24 cellular contexts compared by ENCODE assay signal in the genomic region with DNA sequence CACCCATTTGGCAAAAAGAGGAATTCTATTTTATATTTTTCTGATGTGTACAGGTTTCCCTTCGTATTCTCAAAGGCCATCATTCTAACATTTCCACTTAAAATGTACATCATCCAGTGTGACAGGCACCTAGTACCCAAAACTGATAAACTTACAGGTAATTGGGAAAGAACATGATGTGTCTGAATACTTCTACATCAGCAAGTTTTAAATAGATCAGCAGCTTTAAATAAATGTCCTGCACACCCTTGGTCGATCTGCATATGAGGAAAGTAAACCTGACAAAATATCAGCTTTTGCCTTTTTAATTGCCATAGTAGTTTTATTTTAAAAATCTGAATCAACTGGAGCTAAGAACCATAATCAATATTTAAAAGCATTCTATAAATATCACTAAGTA. TPM values are rescaled to one million over a fixed set of nuclear protein-coding genes. Genes with fewer than 3 reads are reported as not detected.
"Had no signal": no experiment of that assay in that cellular context is flagged by ENCODE, and none has a peak within 500 bp of the region (broad histone marks: within the 10 kb centered on the region; RNA-seq: fewer than 3 reads in every experiment).

No MANE protein-coding gene starts in this region.

- H3K27me3 ChIP-seq: brain microvascular endothelial cell, cardiac muscle cell, Peyer's patch had no signal

- H3K27ac ChIP-seq: brain microvascular endothelial cell, cardiac muscle cell, Peyer's patch, RWPE1 had no signal

- H3K4me1 ChIP-seq: Peyer's patch had no signal

- FAIRE-seq: astrocyte had no signal

- H3K9me3 ChIP-seq: Peyer's patch had no signal

- H3K36me3 ChIP-seq: brain microvascular endothelial cell, cardiac muscle cell, Peyer's patch had no signal

- ATAC-seq: activated CD8-positive, alpha-beta memory T cell treated with anti-CD3 and anti-CD28 coated beads, Interleukin-2, amount 10 ng/mL, durations not matched to agents 7 days and 5 days; activated naive CD4-positive, alpha-beta T cell treated with anti-CD3 and anti-CD28 coated beads, Interleukin-2, amount 50 U/mL, for 72 hours had no signal

- DNase-seq: activated B cell treated with CpG ODN at 0.5 μM for 24 hours; activated CD4-positive, alpha-beta T cell treated with anti-CD3 and anti-CD28 coated beads for 1 hour; activated CD4-positive, alpha-beta T cell treated with anti-CD3 and anti-CD28 coated beads, Interleukin-2, amount 10 ng/mL, durations not matched to agents 24 days and 14 days; activated CD4-positive, alpha-beta T cell treated with anti-CD3 and anti-CD28 coated beads, Interleukin-2, amount 50 U/mL, for 48 hours; activated CD8-positive, alpha-beta memory T cell treated with anti-CD3 and anti-CD28 coated beads, Interleukin-2, amount 10 ng/mL, durations not matched to agents 7 days and 5 days; activated effector memory CD4-positive, alpha-beta T cell treated with Interleukin-2 at 50 U/mL for 16 hours; activated naive CD4-positive, alpha-beta T cell; activated T-cell treated with anti-CD3 and anti-CD28 coated beads, Interleukin-2, amount 50 U/mL, for 24 hours; amygdala; brain microvascular endothelial cell; Kasumi-1; NCI-H1105 treated with DMSO at 0.1 percent for 48 hours; NCI-H146; NCI-H187 treated with DMSO at 0.1 percent for 48 hours; NCI-H2081 treated with DMSO at 0.1 percent for 48 hours; NCI-H446; Peyer's patch; SHP77 treated with DMSO at 0.1 percent for 48 hours had no signal

- H3K4me3 ChIP-seq: cardiac muscle cell, Peyer's patch had no signal

RNA-seq across cellular contexts. Expression of gene PRICKLE4, which starts 33.4 kb away (rescaled TPM):
- total RNA-seq: activated CD4-positive, alpha-beta T cell treated with anti-CD3 and anti-CD28 coated beads, Interleukin-2, amount 10 ng/mL, durations not matched to agents 24 days and 14 days; activated CD8-positive, alpha-beta memory T cell treated with anti-CD3 and anti-CD28 coated beads, Interleukin-2, amount 10 ng/mL, durations not matched to agents 7 days and 5 days; activated T-helper 1 cell treated with anti-CD3 and anti-CD28 coated beads, Interleukin-12 subunit alpha, Interleukin-12 subunit beta, Interleukin-2, Interleukin-4 antibody, amounts not matched to agents 30 ng/mL and 10 ng/mL and 1 ng/mL, durations not matched to agents 14 hours and 24 hours and 36 hours; SK-MEL-5 had no signal
